Comparison of ENCODE assay signal across 8 cellular contexts in the genomic region with DNA sequence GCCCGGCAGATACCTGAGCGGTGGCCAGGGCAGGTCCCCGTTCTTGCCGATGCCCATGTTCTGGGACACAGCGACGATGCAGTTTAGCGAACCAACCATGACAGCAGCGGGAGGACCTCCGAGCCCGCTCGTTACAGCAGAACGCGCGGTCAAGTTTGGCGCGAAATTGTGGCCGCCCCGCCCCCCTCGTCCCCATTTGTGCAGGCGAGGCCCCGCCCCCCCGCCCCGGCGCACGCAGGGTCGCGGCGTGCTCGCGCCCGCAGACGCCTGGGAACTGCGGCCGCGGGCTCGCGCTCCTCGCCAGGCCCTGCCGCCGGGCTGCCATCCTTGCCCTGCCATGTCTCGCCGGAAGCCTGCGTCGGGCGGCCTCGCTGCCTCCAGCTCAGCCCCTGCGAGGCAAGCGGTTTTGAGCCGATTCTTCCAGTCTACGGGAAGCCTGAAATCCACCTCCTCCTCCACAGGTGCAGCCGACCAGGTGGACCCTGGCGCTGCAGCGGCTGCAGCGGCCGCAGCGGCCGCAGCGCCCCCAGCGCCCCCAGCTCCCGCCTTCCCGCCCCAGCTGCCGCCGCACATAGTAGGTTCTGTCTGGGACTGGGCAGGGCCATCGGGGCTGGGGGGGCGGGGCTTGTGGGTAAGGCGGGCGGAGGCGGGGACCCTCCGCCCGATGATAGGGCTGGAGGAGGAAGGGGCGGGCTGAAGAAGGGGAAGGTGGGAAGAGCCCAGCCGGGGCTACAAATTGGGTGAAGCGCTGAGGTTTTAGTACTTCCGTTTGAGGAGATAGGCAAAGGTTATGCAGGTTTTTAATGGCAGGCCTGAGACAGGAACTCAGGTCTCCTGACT. TPM values are rescaled to one million over a fixed set of nuclear protein-coding genes. Genes with fewer than 3 reads are reported as not detected.
DNase-seq lines count a peak whose midpoint lies in the region; ATAC-seq and TF ChIP-seq lines count a peak whose summit lies in the region.

Gene DHFR, minus strand, starts transcription at position 593 of the 840 bp plus-strand sequence. Its CDS starts 494 bp downstream, at position 99.
Gene MSH3, plus strand, starts transcription at position 262 of the 840 bp plus-strand sequence. Its CDS starts 76 bp downstream, at position 338.

- H3K79me1 ChIP-seq in trophoblast cell (ENCODE audit: low read length), result peaks cover 9% of the 10 kb centered on the region

- H3K18ac ChIP-seq in trophoblast cell (ENCODE audit: low read length), result peak within 1 kb of the TSS; percentile 99

- H3K4ac ChIP-seq in trophoblast cell (ENCODE audit: low read depth, low read length), result peak within 1 kb of the TSS; percentile 97

- H3K9me3 ChIP-seq in adipocyte (ENCODE audit: control insufficient read depth, low read length) (no peaks in the 10 kb centered on the region), heart left ventricle (no peaks in the 10 kb centered on the region), trophoblast cell (ENCODE audit: insufficient read depth, low read depth, low read length) (no peaks in the 10 kb centered on the region), tibial nerve (no peaks in the 10 kb centered on the region)

- H3K79me2 ChIP-seq in trophoblast cell (ENCODE audit: control insufficient read depth, insufficient read depth, low read length, poor library complexity), result peaks cover 8% of the 10 kb centered on the region

- H2BK120ac ChIP-seq in trophoblast cell (ENCODE audit: insufficient read depth, low read length, poor library complexity), result peak within 1 kb of the TSS; percentile 98

- H2BK5ac ChIP-seq in trophoblast cell (ENCODE audit: low read depth, low read length, poor library complexity), result peak within 1 kb of the TSS; percentile 99

- no peak within 1 kb of the TSS for H3K23ac ChIP-seq in trophoblast cell (ENCODE audit: low read length)

- no peak within 1 kb of the TSS for H2BK12ac ChIP-seq in trophoblast cell (ENCODE audit: low read length)

- H3K27me3 ChIP-seq in adipocyte (replicated peaks; ENCODE audit: control insufficient read depth, insufficient read depth, low read length) (no peaks in the 10 kb centered on the region), heart left ventricle (no peaks in the 10 kb centered on the region), trophoblast cell (ENCODE audit: insufficient read depth, low read length) (no peaks in the 10 kb centered on the region), tibial nerve (no peaks in the 10 kb centered on the region)

- ATAC-seq in HG02763 (IDR thresholded peaks at IDR 0.05; ENCODE audit: unreplicated experiment) (peak; percentile 45), heart left ventricle (peak in 3 of 4 donors; percentile 48 to 82 (median 80))

- DNase-seq in GM12864 (ENCODE audit: low read depth), result peak; percentile 90
- peak; percentile 71 for DNase-seq in NCI-H1436 treated with DMSO at 0.1 percent for 48 hours (lab: John Stamatoyannopoulos, UW)
- DNase-seq in T follicular helper cell (ENCODE audit: low read depth), result peak; percentile 78
- DNase-seq in adipocyte (ENCODE audit: low read depth), result peak; percentile 94
- DNase-seq in heart left ventricle, result peak; percentile 85 to 91 (median 88)
- DNase-seq in trophoblast cell, result peak; percentile 85 to 88
- peak; percentile 78 to 84 for DNase-seq in tibial nerve (ENCODE audit: low spot score in 2 of 2)

- TF ChIP-seq CTCF in GM12864 (IDR thresholded peaks at IDR 0.05; ENCODE audit: low read depth, low read length, missing control alignments) (peak; percentile 23), heart left ventricle (IDR thresholded peaks at IDR 0.05) (peak in 5 of 12 donors; percentile 20 to 43 (median 38)), tibial nerve (IDR thresholded peaks at IDR 0.05) (peak in 3 of 5 experiments; percentile 16 to 36 (median 24))

- peak in 1 of 2 donors; percentile 72 for TF ChIP-seq EP300 in tibial nerve (IDR thresholded peaks at IDR 0.05)

- H3K9ac ChIP-seq in adipocyte (ENCODE audit: low read length) (peak within 1 kb of the TSS; percentile 96), trophoblast cell (ENCODE audit: low read length) (peak within 1 kb of the TSS; percentile 98)

- WGBS in heart left ventricle, 4 donors, result 0 to 6% (median 1%) methylated on average over 7 to 74 of the region's 74 CpGs
- WGBS in trophoblast cell (ENCODE audit: extremely low coverage, insufficient coverage, insufficient read length), result no CpG with 5 or more reads among the region's 74 CpGs
- WGBS in tibial nerve, 2 donors, result 1% methylated on average over 10 to 38 of the region's 74 CpGs

- peak within 1 kb of the TSS; percentile 88 to 99 (median 97) for H3K27ac ChIP-seq in heart left ventricle
- H3K27ac ChIP-seq in trophoblast cell (ENCODE audit: low read depth, low read length), result peak within 1 kb of the TSS; percentile 99
- H3K27ac ChIP-seq in tibial nerve, result peak within 1 kb of the TSS; percentile 91 to 95 (median 91)

- peak within 1 kb of the TSS; percentile 98 for H4K12ac ChIP-seq in trophoblast cell (ENCODE audit: low read depth, low read length)

- H2AFZ ChIP-seq in trophoblast cell (ENCODE audit: insufficient read depth, low read length, poor library complexity), result peak within 1 kb of the TSS; percentile 99

- peak within 1 kb of the TSS; percentile 68 for H3K4me3 ChIP-seq in GM12864 (ENCODE audit: low read depth, low read length)
- peak within 1 kb of the TSS; percentile 92 for H3K4me3 ChIP-seq in adipocyte (ENCODE audit: low read length)
- H3K4me3 ChIP-seq in heart left ventricle, result peak within 1 kb of the TSS; percentile 73 to 100 (median 98)
- peak within 1 kb of the TSS; percentile 93 for H3K4me3 ChIP-seq in trophoblast cell (ENCODE audit: low read depth, low read length)
- peak within 1 kb of the TSS; percentile 71 to 95 (median 92) for H3K4me3 ChIP-seq in tibial nerve

- H4K91ac ChIP-seq in trophoblast cell (ENCODE audit: low read depth, low read length), result peak within 1 kb of the TSS; percentile 98

- peaks cover 12% of the 10 kb centered on the region for H3K36me3 ChIP-seq in adipocyte (ENCODE audit: control insufficient read depth, insufficient read depth, low read length, severe bottlenecking)
- peaks cover 0 to 35% (median 28%) of the 10 kb centered on the region in 9 donors for H3K36me3 ChIP-seq in heart left ventricle
- H3K36me3 ChIP-seq in trophoblast cell (ENCODE audit: control insufficient read depth in 1 of 2, insufficient read depth in 2 of 2, low read length in 2 of 2), result peaks cover 5 to 10% of the 10 kb centered on the region in 2 experiments
- H3K36me3 ChIP-seq in tibial nerve, result peaks cover 0 to 32% (median 0%) of the 10 kb centered on the region in 3 donors

- peak within 1 kb of the TSS; percentile 82 for H3K4me2 ChIP-seq in trophoblast cell (ENCODE audit: low read length)

- intact Hi-C loops in heart left ventricle (cut with DNase I), result no loop called here

- H3K14ac ChIP-seq in trophoblast cell (ENCODE audit: low read length), result peak within 1 kb of the TSS; percentile 100

- H3K4me1 ChIP-seq in adipocyte (ENCODE audit: control insufficient read depth, insufficient read depth, low read length) (peaks cover 32% of the 10 kb centered on the region), heart left ventricle (peaks cover 3 to 30% (median 17%) of the 10 kb centered on the region in 12 donors), trophoblast cell (ENCODE audit: control insufficient read depth in 1 of 2, insufficient read depth in 2 of 2, low read length in 2 of 2) (peaks cover 6 to 10% of the 10 kb centered on the region in 2 experiments), tibial nerve (peaks cover 0 to 22% (median 15%) of the 10 kb centered on the region in 4 donors)

- TF ChIP-seq POLR2A in heart left ventricle (IDR thresholded peaks at IDR 0.05) (peak in 1 of 2 donors; percentile 63), tibial nerve (IDR thresholded peaks at IDR 0.05) (peak in 1 of 2 donors; percentile 56)

- peak within 1 kb of the TSS; percentile 99 for H4K8ac ChIP-seq in trophoblast cell (ENCODE audit: low read depth, low read length)

- H2AK5ac ChIP-seq in trophoblast cell (ENCODE audit: low read length), result peak within 1 kb of the TSS; percentile 94

RNA-seq across cellular contexts. Expression of gene DHFR, which starts in this region (rescaled TPM):
- total RNA-seq in heart left ventricle, result 10 to 100 TPM in 5 of 9 donors, 1 to 10 TPM in 4; 1.6 to 18.9 (median 11.6) TPM
- 1 to 10 TPM; 8.1 to 9.6 TPM for polyA plus RNA-seq in heart left ventricle
- 59.0 and 59.3 TPM in 2 replicates for polyA plus RNA-seq in trophoblast cell (2013)
- 10 to 100 TPM in 3 of 4 donors, 1 to 10 TPM in 1; 4.8 to 20.8 (median 12.0) TPM for total RNA-seq in tibial nerve

RNA-seq across cellular contexts. Expression of gene MSH3, which starts in this region (rescaled TPM):
- total RNA-seq in heart left ventricle (10 to 100 TPM in 4 of 9 donors, 1 to 10 TPM in 5; 6.0 to 15.8 (median 9.2) TPM), tibial nerve (10 to 100 TPM in 3 of 4 donors, 1 to 10 TPM in 1; 8.8 to 16.8 (median 12.4) TPM)
- 1 to 10 TPM; 2.9 to 4.8 TPM for polyA plus RNA-seq in heart left ventricle
- 8.8 and 9.2 TPM in 2 replicates for polyA plus RNA-seq in trophoblast cell (2013)

Comparison
In these comparisons a context has a peak if more than half of its experiments do, and no peak if none do; other contexts are left out.
1. Peak in every context shown above with its lines: DNase-seq, ATAC-seq, H3K4me3 ChIP-seq and H3K27ac ChIP-seq.